Comparison of ENCODE assay signal across 8 cellular contexts in genomic region chr7:44797329-44798258, GRCh38. TPM values are rescaled to one million over a fixed set of nuclear protein-coding genes. Genes with fewer than 3 reads are reported as not detected.
DNase-seq lines count a peak whose midpoint lies in the region; ATAC-seq and TF ChIP-seq lines count a peak whose summit lies in the region.

No MANE protein-coding gene starts in this region.

- H3K27me3 Mint-ChIP-seq in Caco-2 (ENCODE audit: insufficient read depth, unreplicated experiment), result no peaks in the 10 kb centered on the region

- H4K8ac ChIP-seq in IMR-90 (ENCODE audit: low read depth in 2 of 2, low read length in 2 of 2), result peak overlapping the region; percentile 83 to 93

- H3K23ac ChIP-seq in IMR-90 (ENCODE audit: low read depth, low read length), result peak overlapping the region; percentile 78

- H2BK20ac ChIP-seq in IMR-90 (ENCODE audit: low read depth, low read length), result peak overlapping the region; percentile 35; the same call in 1 of the 2 replicates

- H3K4me3 ChIP-seq in Caco-2 (ENCODE audit: low read depth, low read length), result peak overlapping the region; percentile 100
- H3K4me3 ChIP-seq in IMR-90 (ENCODE audit: insufficient read depth, low read depth, low read length), result peak overlapping the region; percentile 91
- peak overlapping the region; percentile 99 for H3K4me3 ChIP-seq in OCI-LY7 (ENCODE audit: low read depth, low read length, poor library complexity, severe bottlenecking)

- intact Hi-C loops in Caco-2 (cut with micrococcal nuclease; ENCODE audit: unreplicated experiment) (loop anchor here (2.0 to 5.0 kb wide), 4 partner anchors 29 to 190 kb away; partner anchors contain the start of genes OGDH and ZMIZ2), IMR-90 (cut with micrococcal nuclease) (loop anchor here (1.0 to 5.0 kb wide), 6 partner anchors 29 to 340 kb away; partner anchors contain the start of genes H2AZ2 and OGDH), OCI-LY7 (cut with micrococcal nuclease; ENCODE audit: unreplicated experiment) (no loop called here)

- H3K4me1 ChIP-seq in Caco-2 (0 out of 2 replicates have a peak, but pooled peaks cover 10% of the 10 kb centered on the region), IMR-90 (ENCODE audit: control insufficient read depth, insufficient read depth, low read length) (peaks cover 2% of the 10 kb centered on the region; the same call in 1 of the 2 replicates), OCI-LY7 (ENCODE audit: insufficient read depth, low read length, poor library complexity, severe bottlenecking) (peaks cover 24% of the 10 kb centered on the region)

- H2AFZ ChIP-seq in IMR-90 (replicated peaks; ENCODE audit: low read length, poor library complexity), result peak overlapping the region; percentile 77
- H2AFZ ChIP-seq in OCI-LY7 (ENCODE audit: low read length), result no peak overlapping the region

- BruUV-seq in Caco-2 (replicated peaks; lab: Mats Ljungman, UMichigan) (TSS peak; percentile 45), IMR-90 (replicated peaks; lab: Mats Ljungman, UMichigan) (TSS peak; percentile 29), OCI-LY7 (replicated peaks; lab: Mats Ljungman, UMichigan) (TSS peak; percentile 62)

- TF ChIP-seq CTCF in Caco-2 (IDR thresholded peaks at IDR 0.05; ENCODE audit: insufficient read depth in 1 of 2, low read depth in 1 of 2, low read length in 1 of 2, severe bottlenecking in 1 of 2, unreplicated experiment in 1 of 2), result peak; percentile 67 to 71
- peak; percentile 42 for TF ChIP-seq CTCF in IMR-90 (conservative IDR thresholded peaks at IDR 0.05; ENCODE audit: low read depth, low read length)
- TF ChIP-seq CTCF in OCI-LY7 (conservative IDR thresholded peaks at IDR 0.05; ENCODE audit: low read length), result peak; percentile 86

- H3K9me3 ChIP-seq in Caco-2 (no peaks in the 10 kb centered on the region), IMR-90 (ENCODE audit: control insufficient read depth, insufficient read depth, low read length) (no peaks in the 10 kb centered on the region), OCI-LY7 (ENCODE audit: low read length) (no peaks in the 10 kb centered on the region)

- H3K4me2 ChIP-seq in IMR-90 (ENCODE audit: low read depth, low read length) (peak overlapping the region; percentile 98), OCI-LY7 (ENCODE audit: low read length) (peak overlapping the region; percentile 100)

- no peaks in the 10 kb centered on the region for H3K9me3 Mint-ChIP-seq in Caco-2 (ENCODE audit: unreplicated experiment)

- H3K4ac ChIP-seq in IMR-90 (ENCODE audit: low read depth, low read length), result peak overlapping the region; percentile 86

- peaks cover 67% of the 10 kb centered on the region for H3K36me3 Mint-ChIP-seq in Caco-2 (ENCODE audit: insufficient read depth, unreplicated experiment)

- ATAC-seq in GM21447 (IDR thresholded peaks at IDR 0.05; ENCODE audit: unreplicated experiment) (peak; percentile 49), IMR-90 (ENCODE audit: low read depth) (peak; percentile 61)

- peak overlapping the region; percentile 1; the same call in 1 of the 2 replicates for H2BK120ac ChIP-seq in IMR-90 (ENCODE audit: low read depth, low read length)

- H3K79me2 ChIP-seq in OCI-LY7 (ENCODE audit: insufficient read depth, low read depth, low read length), result peaks cover 52% of the 10 kb centered on the region

- H4K91ac ChIP-seq in IMR-90 (ENCODE audit: insufficient read depth, low read depth, low read length), result peak overlapping the region; percentile 95

- dilution Hi-C loops in IMR-90 (cut with HindIII; ENCODE audit: low sequenced_read_pairs, unreplicated experiment), result no loop called here

- H3K9ac ChIP-seq in IMR-90 (ENCODE audit: low read depth, low read length), result peak overlapping the region; percentile 95

- peak overlapping the region; percentile 93 for H2BK5ac ChIP-seq in IMR-90 (ENCODE audit: low read depth, low read length, poor library complexity, severe bottlenecking)

- peak; percentile 38 for TF ChIP-seq RAD21 in IMR-90 (IDR thresholded peaks at IDR 0.05; ENCODE audit: low read length)

- DNase-seq in Caco-2 (peak; percentile 90), IMR-90 (peak; percentile 84), OCI-LY7 (ENCODE audit: low spot score) (peak; percentile 88), activated T-cell treated with anti-CD3 and anti-CD28 coated beads for 4 hours (peak; percentile 70), epidermal melanocyte (ENCODE audit: insufficient read length, low spot score) (peak; percentile 60), midbrain (lab: John Stamatoyannopoulos, UW) (peak; percentile 84)
- DNase-seq in stimulated activated CD8-positive, alpha-beta memory T cell treated with anti-CD3 and anti-CD28 coated beads, Interleukin-15, amount 100 ng/mL, for 4 hours (ENCODE audit: low read depth in 2 of 2), result peak; percentile 64 to 68

- peak overlapping the region; percentile 90 for H4K5ac ChIP-seq in IMR-90 (ENCODE audit: low read depth, low read length)

- in situ Hi-C loops in IMR-90 (cut with MboI; ENCODE audit: low sequenced_read_pairs), result no loop called here

- H2AK9ac ChIP-seq in IMR-90 (replicated peaks; ENCODE audit: low read depth, low read length, poor library complexity), result peak overlapping the region; percentile 100

- H3K27ac ChIP-seq in IMR-90 (ENCODE audit: insufficient read depth, low read length), result peak overlapping the region; percentile 97
- peak overlapping the region; percentile 82 for H3K27ac ChIP-seq in OCI-LY7 (ENCODE audit: low read depth, low read length, poor library complexity, severe bottlenecking)

- peaks cover 15% of the 10 kb centered on the region for H3K9me1 ChIP-seq in IMR-90 (ENCODE audit: insufficient read depth, low read length)

- TF ChIP-seq POLR2A in IMR-90 (IDR thresholded peaks at IDR 0.05; ENCODE audit: low read depth, low read length), result peak; percentile 77

- peak overlapping the region; percentile 97 for H3K4me3 Mint-ChIP-seq in Caco-2 (ENCODE audit: unreplicated experiment)

- H2AK5ac ChIP-seq in IMR-90 (ENCODE audit: low read depth, low read length), result peak overlapping the region; percentile 93

- CTCF ChIA-PET in Caco-2 (lab: Charles Lee), result no interaction called here
- CTCF ChIA-PET in IMR-90 (lab: Yijun Ruan, JAX), result interaction anchor here (0.6 to 0.8 kb wide), 2 partner anchors 47 to 100 kb away, joined by 3 to 4 read pairs; no protein-coding TSS in a partner anchor
- CTCF ChIA-PET in OCI-LY7 (lab: Charles Lee; ENCODE audit: unreplicated experiment), result interaction anchor here (0.5 to 1.0 kb wide), 2 partner anchors 11 to 65 kb away, joined by 3 to 4 read pairs; no protein-coding TSS in a partner anchor

- H3K36me3 ChIP-seq in Caco-2 (ENCODE audit: control insufficient read depth, insufficient read depth, low read length), result peaks cover 11% of the 10 kb centered on the region
- H3K36me3 ChIP-seq in IMR-90 (ENCODE audit: control insufficient read depth, insufficient read depth, low read length), result peaks cover 28% of the 10 kb centered on the region
- H3K36me3 ChIP-seq in OCI-LY7 (ENCODE audit: insufficient read depth, low read length), result peaks cover 59% of the 10 kb centered on the region

- peak overlapping the region; percentile 85 for H3K14ac ChIP-seq in IMR-90 (replicated peaks; ENCODE audit: low read depth, low read length)

- peak overlapping the region; percentile 96 for H3K56ac ChIP-seq in IMR-90 (ENCODE audit: extremely low read depth, insufficient read depth, low read length)

- POLR2A ChIA-PET in Caco-2 (lab: Charles Lee) (interaction anchor here (0.5 to 1.6 kb wide), 9 partner anchors 37 to 314 kb away, joined by 3 to 11 read pairs (median 4); partner anchors contain the start of genes H2AZ2, OGDH and TBRG4), IMR-90 (lab: Charles Lee; ENCODE audit: unreplicated experiment) (interaction anchor here (0.6 to 1.1 kb wide), 6 partner anchors 47 to 597 kb away, joined by 3 to 4 read pairs (median 3); no protein-coding TSS in a partner anchor), OCI-LY7 (lab: Charles Lee) (interaction anchor here (0.5 to 1.9 kb wide), 17 partner anchors 9 to 1214 kb away, joined by 3 to 8 read pairs (median 3); partner anchors contain the start of gene H2AZ2)

- H3K4me1 Mint-ChIP-seq in Caco-2 (ENCODE audit: low read depth, unreplicated experiment), result no peaks in the 10 kb centered on the region

- H2BK15ac ChIP-seq in IMR-90 (ENCODE audit: low read depth, low read length), result no peak overlapping the region

- no peaks in the 10 kb centered on the region for H3K9me2 ChIP-seq in OCI-LY7 (ENCODE audit: insufficient read depth, low read length)

- H4K20me1 ChIP-seq in IMR-90 (ENCODE audit: insufficient read depth, low read length), result peaks cover 52% of the 10 kb centered on the region
- peaks cover 30% of the 10 kb centered on the region for H4K20me1 ChIP-seq in OCI-LY7 (ENCODE audit: insufficient read depth, low read length)

- WGBS in IMR-90 (ENCODE audit: extremely low coverage in 2 of 2, insufficient read length in 1 of 2), 2 experiments, result 0% methylated on average over 5 of the region's 26 CpGs; no CpG with 5 or more reads in 1 of the 2 experiments

- H3K79me1 ChIP-seq in IMR-90 (ENCODE audit: low read depth in 1 of 2, low read length in 2 of 2), result peaks cover 13 to 48% of the 10 kb centered on the region in 2 experiments; a peak in 3 of 4 replicates

- H3K18ac ChIP-seq in IMR-90 (ENCODE audit: low read depth, low read length), result peak overlapping the region; percentile 87

- H3K27me3 ChIP-seq in Caco-2 (replicated peaks; ENCODE audit: control insufficient read depth, insufficient read depth, low read length) (no peaks in the 10 kb centered on the region), IMR-90 (ENCODE audit: control insufficient read depth, insufficient read depth, low read length) (no peaks in the 10 kb centered on the region)

- peak overlapping the region; percentile 99 for H3K27ac Mint-ChIP-seq in Caco-2 (ENCODE audit: unreplicated experiment)

RNA-seq across cellular contexts. Expression of gene PPIA, which starts 1.1 kb away (rescaled TPM):
- 2,104 and 2,207 TPM in 2 replicates for total RNA-seq in Caco-2 (2022)
- total RNA-seq in IMR-90 (2012; rRNA removed), result 3,396 and 3,430 TPM in 2 replicates
- 4,788 and 4,883 TPM in 2 replicates for polyA plus RNA-seq in IMR-90 (2012; rRNA removed)
- polyA plus RNA-seq in IMR-90 (2012; cell fraction: cytosol; rRNA removed), result 3,102 and 3,821 TPM in 2 replicates
- polyA plus RNA-seq in IMR-90 (2012; cell fraction: nucleus; rRNA removed; ENCODE audit: low replicate concordance), result 630 and 1,845 TPM in 2 replicates
- total RNA-seq in OCI-LY7 (2014; rRNA removed; shearing (Covaris generic)), result 2,827 and 2,935 TPM in 2 replicates
- total RNA-seq in OCI-LY7 (2022), result 2,267 and 2,573 TPM in 2 replicates

RNA-seq across cellular contexts. Expression of gene ZMIZ2, which starts 48.9 kb away (rescaled TPM):
- total RNA-seq in Caco-2 (2022) (69.0 and 72.1 TPM in 2 replicates), IMR-90 (2012; rRNA removed) (2.8 and 3.0 TPM in 2 replicates), OCI-LY7 (2022) (79.7 and 91.7 TPM in 2 replicates)
- polyA plus RNA-seq in IMR-90 (2012; rRNA removed), result 22.9 and 24.0 TPM in 2 replicates
- 6.2 and 11.7 TPM in 2 replicates for polyA plus RNA-seq in IMR-90 (2012; cell fraction: cytosol; rRNA removed)
- polyA plus RNA-seq in IMR-90 (2012; cell fraction: nucleus; rRNA removed; ENCODE audit: low replicate concordance), result 98.7 and 169 TPM in 2 replicates
- total RNA-seq in OCI-LY7 (2014; rRNA removed; shearing (Covaris generic)), result 17.2 and 18.0 TPM in 2 replicates

RNA-seq across cellular contexts. Expression of gene H2AZ2, which starts 50.3 kb away (rescaled TPM):
- total RNA-seq in Caco-2 (2022), result 196 and 244 TPM in 2 replicates
- total RNA-seq in IMR-90 (2012; rRNA removed), result 162 and 230 TPM in 2 replicates
- 135 and 156 TPM in 2 replicates for polyA plus RNA-seq in IMR-90 (2012; rRNA removed)
- polyA plus RNA-seq in IMR-90 (2012; cell fraction: cytosol; rRNA removed), result 141 and 213 TPM in 2 replicates
- 57.3 and 81.6 TPM in 2 replicates for polyA plus RNA-seq in IMR-90 (2012; cell fraction: nucleus; rRNA removed; ENCODE audit: low replicate concordance)
- total RNA-seq in OCI-LY7 (2014; rRNA removed; shearing (Covaris generic)), result 440 and 450 TPM in 2 replicates
- total RNA-seq in OCI-LY7 (2022), result 274 and 291 TPM in 2 replicates

Comparison
In these comparisons a context has a peak if more than half of its experiments do, and no peak if none do; other contexts are left out.
1. Peak in every context shown above with its lines: DNase-seq, ATAC-seq, H3K4me3 ChIP-seq and H3K27ac ChIP-seq.